1 cellular context compared by ENCODE assay signal in the genomic region with DNA sequence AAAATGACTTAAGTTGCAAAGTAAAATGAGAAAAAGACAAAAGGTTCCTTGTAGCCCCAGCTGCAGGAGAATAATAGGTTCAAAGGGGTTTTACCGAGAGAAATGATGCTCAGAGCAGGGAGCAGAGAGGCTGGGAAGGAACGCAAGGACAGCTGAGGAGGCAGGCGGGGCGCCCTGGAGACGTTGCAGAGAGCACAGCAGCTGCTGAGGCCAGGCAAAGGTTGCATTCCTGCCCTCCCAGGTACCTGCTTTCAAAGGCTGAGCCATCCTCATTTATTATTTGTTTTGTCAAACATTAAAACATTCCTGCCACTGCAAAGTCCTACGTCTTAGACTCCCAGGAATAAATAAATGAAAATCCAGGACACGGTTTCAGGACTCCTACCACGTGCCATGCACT.
TF ChIP-seq lines count a peak whose summit lies in the region.

No MANE protein-coding gene starts in this region.

TF ChIP-seq in GM23338, 12 proteins besides CTCF, POLR2A, EP300 and RAD21 (continued from another document):
- TF ChIP-seq, protein P1, sequence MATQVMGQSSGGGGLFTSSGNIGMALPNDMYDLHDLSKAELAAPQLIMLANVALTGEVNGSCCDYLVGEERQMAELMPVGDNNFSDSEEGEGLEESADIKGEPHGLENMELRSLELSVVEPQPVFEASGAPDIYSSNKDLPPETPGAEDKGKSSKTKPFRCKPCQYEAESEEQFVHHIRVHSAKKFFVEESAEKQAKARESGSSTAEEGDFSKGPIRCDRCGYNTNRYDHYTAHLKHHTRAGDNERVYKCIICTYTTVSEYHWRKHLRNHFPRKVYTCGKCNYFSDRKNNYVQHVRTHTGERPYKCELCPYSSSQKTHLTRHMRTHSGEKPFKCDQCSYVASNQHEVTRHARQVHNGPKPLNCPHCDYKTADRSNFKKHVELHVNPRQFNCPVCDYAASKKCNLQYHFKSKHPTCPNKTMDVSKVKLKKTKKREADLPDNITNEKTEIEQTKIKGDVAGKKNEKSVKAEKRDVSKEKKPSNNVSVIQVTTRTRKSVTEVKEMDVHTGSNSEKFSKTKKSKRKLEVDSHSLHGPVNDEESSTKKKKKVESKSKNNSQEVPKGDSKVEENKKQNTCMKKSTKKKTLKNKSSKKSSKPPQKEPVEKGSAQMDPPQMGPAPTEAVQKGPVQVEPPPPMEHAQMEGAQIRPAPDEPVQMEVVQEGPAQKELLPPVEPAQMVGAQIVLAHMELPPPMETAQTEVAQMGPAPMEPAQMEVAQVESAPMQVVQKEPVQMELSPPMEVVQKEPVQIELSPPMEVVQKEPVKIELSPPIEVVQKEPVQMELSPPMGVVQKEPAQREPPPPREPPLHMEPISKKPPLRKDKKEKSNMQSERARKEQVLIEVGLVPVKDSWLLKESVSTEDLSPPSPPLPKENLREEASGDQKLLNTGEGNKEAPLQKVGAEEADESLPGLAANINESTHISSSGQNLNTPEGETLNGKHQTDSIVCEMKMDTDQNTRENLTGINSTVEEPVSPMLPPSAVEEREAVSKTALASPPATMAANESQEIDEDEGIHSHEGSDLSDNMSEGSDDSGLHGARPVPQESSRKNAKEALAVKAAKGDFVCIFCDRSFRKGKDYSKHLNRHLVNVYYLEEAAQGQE (IDR thresholded peaks at IDR 0.05; ENCODE audit: unreplicated experiment): no peak
- TF ChIP-seq ZNF114 (CRISPR knock-in tag; IDR thresholded peaks at IDR 0.05): no peak
- TF ChIP-seq, protein P2, sequence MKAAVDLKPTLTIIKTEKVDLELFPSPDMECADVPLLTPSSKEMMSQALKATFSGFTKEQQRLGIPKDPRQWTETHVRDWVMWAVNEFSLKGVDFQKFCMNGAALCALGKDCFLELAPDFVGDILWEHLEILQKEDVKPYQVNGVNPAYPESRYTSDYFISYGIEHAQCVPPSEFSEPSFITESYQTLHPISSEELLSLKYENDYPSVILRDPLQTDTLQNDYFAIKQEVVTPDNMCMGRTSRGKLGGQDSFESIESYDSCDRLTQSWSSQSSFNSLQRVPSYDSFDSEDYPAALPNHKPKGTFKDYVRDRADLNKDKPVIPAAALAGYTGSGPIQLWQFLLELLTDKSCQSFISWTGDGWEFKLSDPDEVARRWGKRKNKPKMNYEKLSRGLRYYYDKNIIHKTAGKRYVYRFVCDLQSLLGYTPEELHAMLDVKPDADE (IDR thresholded peaks at IDR 0.05): no peak
- no peak for TF ChIP-seq JUNB (IDR thresholded peaks at IDR 0.05; ENCODE audit: unreplicated experiment)
- no peak for TF ChIP-seq STAT1 (IDR thresholded peaks at IDR 0.05; ENCODE audit: unreplicated experiment)
